Comparison of ENCODE assay signal across 16 cellular contexts in genomic region chr5:93044860-93045666, GRCh38.
DNase-seq lines count a peak whose midpoint lies in the region; ATAC-seq, FAIRE-seq and TF ChIP-seq lines count a peak whose summit lies in the region.
"Had no signal": no experiment of that assay in that cellular context is flagged by ENCODE, and none has a peak within 500 bp of the region (broad histone marks: within the 10 kb centered on the region; RNA-seq: fewer than 3 reads in every experiment).

No MANE protein-coding gene starts in this region.

- no peak for TF ChIP-seq CTCF in fibroblast of villous mesenchyme (IDR thresholded peaks at IDR 0.05; ENCODE audit: insufficient read depth, low read depth, low read length)
- TF ChIP-seq CTCF in dorsolateral prefrontal cortex (IDR thresholded peaks at IDR 0.05 in 54 of 56, conservative IDR thresholded peaks at IDR 0.05 in 2 of 56; ENCODE audit: low read depth in 1 of 56, partially characterized antibody in 56 of 56) = no peak

- no peaks in the 10 kb centered on the region for H3K27me3 ChIP-seq in dorsolateral prefrontal cortex

- no peak overlapping the region for H3K27ac ChIP-seq in dorsolateral prefrontal cortex

- ATAC-seq in GM19351 (IDR thresholded peaks at IDR 0.05; ENCODE audit: unreplicated experiment) = peak; percentile 69
- ATAC-seq in GM19452 (IDR thresholded peaks at IDR 0.05; ENCODE audit: unreplicated experiment) = no peak

- TF ChIP-seq POLR2A in GM12891 (IDR thresholded peaks at IDR 0.05; ENCODE audit: low read depth, low read length) = no peak

- DNase-seq in GM12891 (ENCODE audit: insufficient read length, low spot score) (no peak), NCI-H82 (lab: John Stamatoyannopoulos, UW) (peak; percentile 86), fibroblast of villous mesenchyme (ENCODE audit: low read depth) (peak; percentile 56), SHP77 treated with DMSO at 0.1 percent for 48 hours (lab: John Stamatoyannopoulos, UW) (no peak), dorsolateral prefrontal cortex (no peak)
- DNase-seq: CD4-positive, alpha-beta T cell; H7; IMR-90; Kasumi-1; NCI-H1436; NCI-H2029 treated with DMSO at 0.1 percent for 48 hours; NCI-H2227 treated with DMSO at 0.1 percent for 48 hours; SIG-M5; T-helper 9 cell had no signal

- no peak for FAIRE-seq in GM12891 (lab: Jason Lieb, UNC)

- H3K4me3 ChIP-seq in fibroblast of villous mesenchyme (ENCODE audit: low read depth, low read length) = no peak overlapping the region
- H3K4me3 ChIP-seq in dorsolateral prefrontal cortex = no peak overlapping the region

- intact Hi-C loops in dorsolateral prefrontal cortex (cut with DNase I) = no loop called here

TF ChIP-seq in GM12891, 5 proteins besides CTCF, POLR2A, EP300 and RAD21:
- TF ChIP-seq SPI1 (IDR thresholded peaks at IDR 0.05; ENCODE audit: low read depth, low read length) = peak; percentile 72
- TF ChIP-seq PAX5 (IDR thresholded peaks at IDR 0.05; ENCODE audit: insufficient read depth, low read length, severe bottlenecking) = no peak
- no peak for TF ChIP-seq POLR2AphosphoS5 (IDR thresholded peaks at IDR 0.05; ENCODE audit: low read depth, low read length)

Comparison
In these comparisons a context has a peak if more than half of its experiments do, and no peak if none do; other contexts are left out.
1. DNase-seq: peak in NCI-H82 (single experiment) and fibroblast of villous mesenchyme (single experiment); none in GM12891 (single experiment), SHP77 treated with DMSO at 0.1 percent for 48 hours (single experiment) and dorsolateral prefrontal cortex (0 of 10).